In genomic region chr1:182507685-182508084, GRCh38 we compare ENCODE assay signal across 1 cellular context.
TF ChIP-seq lines count a peak whose summit lies in the region.

No MANE protein-coding gene starts in this region.

TF ChIP-seq in HCT116, 20 proteins besides CTCF, POLR2A, EP300 and RAD21 (continued from another document):
- TF ChIP-seq ELF1 (IDR thresholded peaks at IDR 0.05; ENCODE audit: borderline replicate concordance, low read depth) = no peak
- no peak for TF ChIP-seq SIN3A (IDR thresholded peaks at IDR 0.05; ENCODE audit: low read depth)
- no peak for TF ChIP-seq YY1 (IDR thresholded peaks at IDR 0.05; ENCODE audit: extremely low read depth, insufficient replicate concordance, low read depth, low read length)
- TF ChIP-seq, protein P1, sequence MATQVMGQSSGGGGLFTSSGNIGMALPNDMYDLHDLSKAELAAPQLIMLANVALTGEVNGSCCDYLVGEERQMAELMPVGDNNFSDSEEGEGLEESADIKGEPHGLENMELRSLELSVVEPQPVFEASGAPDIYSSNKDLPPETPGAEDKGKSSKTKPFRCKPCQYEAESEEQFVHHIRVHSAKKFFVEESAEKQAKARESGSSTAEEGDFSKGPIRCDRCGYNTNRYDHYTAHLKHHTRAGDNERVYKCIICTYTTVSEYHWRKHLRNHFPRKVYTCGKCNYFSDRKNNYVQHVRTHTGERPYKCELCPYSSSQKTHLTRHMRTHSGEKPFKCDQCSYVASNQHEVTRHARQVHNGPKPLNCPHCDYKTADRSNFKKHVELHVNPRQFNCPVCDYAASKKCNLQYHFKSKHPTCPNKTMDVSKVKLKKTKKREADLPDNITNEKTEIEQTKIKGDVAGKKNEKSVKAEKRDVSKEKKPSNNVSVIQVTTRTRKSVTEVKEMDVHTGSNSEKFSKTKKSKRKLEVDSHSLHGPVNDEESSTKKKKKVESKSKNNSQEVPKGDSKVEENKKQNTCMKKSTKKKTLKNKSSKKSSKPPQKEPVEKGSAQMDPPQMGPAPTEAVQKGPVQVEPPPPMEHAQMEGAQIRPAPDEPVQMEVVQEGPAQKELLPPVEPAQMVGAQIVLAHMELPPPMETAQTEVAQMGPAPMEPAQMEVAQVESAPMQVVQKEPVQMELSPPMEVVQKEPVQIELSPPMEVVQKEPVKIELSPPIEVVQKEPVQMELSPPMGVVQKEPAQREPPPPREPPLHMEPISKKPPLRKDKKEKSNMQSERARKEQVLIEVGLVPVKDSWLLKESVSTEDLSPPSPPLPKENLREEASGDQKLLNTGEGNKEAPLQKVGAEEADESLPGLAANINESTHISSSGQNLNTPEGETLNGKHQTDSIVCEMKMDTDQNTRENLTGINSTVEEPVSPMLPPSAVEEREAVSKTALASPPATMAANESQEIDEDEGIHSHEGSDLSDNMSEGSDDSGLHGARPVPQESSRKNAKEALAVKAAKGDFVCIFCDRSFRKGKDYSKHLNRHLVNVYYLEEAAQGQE (IDR thresholded peaks at IDR 0.05; ENCODE audit: low read depth) = no peak
- TF ChIP-seq FOSL1 (IDR thresholded peaks at IDR 0.05; ENCODE audit: low read depth) = no peak
